3 cellular contexts compared by ENCODE assay signal in the genomic region with DNA sequence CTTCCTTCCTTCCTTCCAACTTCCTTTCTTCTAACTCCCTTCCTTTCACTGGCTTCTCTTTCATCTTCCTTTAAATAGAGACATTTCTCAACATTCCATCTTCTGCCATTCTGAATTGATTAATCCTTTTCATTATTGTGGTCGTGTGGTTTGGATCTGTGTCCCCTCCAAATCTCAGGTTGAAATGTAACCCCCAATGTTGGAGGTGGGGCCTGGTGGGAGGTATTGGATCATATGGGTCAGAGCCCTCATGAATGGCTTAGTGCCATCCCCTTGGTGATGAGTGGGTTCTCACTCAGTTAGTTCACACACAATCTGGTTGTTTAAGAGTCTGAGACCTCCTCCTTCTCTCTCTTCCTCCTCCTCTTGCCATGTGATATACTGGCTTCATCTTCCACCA.
"Had no signal": no experiment of that assay in that cellular context is flagged by ENCODE, and none has a peak within 500 bp of the region (broad histone marks: within the 10 kb centered on the region; RNA-seq: fewer than 3 reads in every experiment).

No MANE protein-coding gene starts in this region.

- DNase-seq: GDM1, GF-D8 had no signal

- H3K4me3 ChIP-seq: GM12878 had no signal
